In genomic region chr1:30778156-30778978, GRCh38 we compare ENCODE assay signal across 1 cellular context.
TF ChIP-seq lines count a peak whose summit lies in the region.

No MANE protein-coding gene starts in this region.

TF ChIP-seq in K562, 482 proteins besides CTCF, POLR2A, EP300 and RAD21 (continued from another document):
- TF ChIP-seq AFF4 (CRISPR knock-in tag; IDR thresholded peaks at IDR 0.05): 0 out of 2 replicates have a peak, but pooled peaks have one; percentile 45
- TF ChIP-seq ZNF282 (CRISPR knock-in tag; IDR thresholded peaks at IDR 0.05): no peak; the same call in 1 of the 2 replicates
- TF ChIP-seq HNRNPL (IDR thresholded peaks at IDR 0.05; ENCODE audit: low read depth, low read length): no peak
- no peak for TF ChIP-seq ZNF124 (CRISPR knock-in tag; IDR thresholded peaks at IDR 0.05)
- TF ChIP-seq IFI16 (CRISPR knock-in tag; IDR thresholded peaks at IDR 0.05): peak; percentile 83
- peak in 1 of 2 experiments; percentile 87; a peak in 2 of 4 replicates for TF ChIP-seq HDAC1 (IDR thresholded peaks at IDR 0.05)
- TF ChIP-seq MCM5 (IDR thresholded peaks at IDR 0.05; ENCODE audit: low read depth): no peak
- TF ChIP-seq ZSCAN29 (IDR thresholded peaks at IDR 0.05): peak; percentile 66; the same call in 1 of the 2 replicates
- TF ChIP-seq ZNF717 (CRISPR knock-in tag; IDR thresholded peaks at IDR 0.05): no peak
- no peak; the same call in 1 of the 2 replicates for TF ChIP-seq ZNF263 (CRISPR knock-in tag; IDR thresholded peaks at IDR 0.05; ENCODE audit: borderline replicate concordance)
- TF ChIP-seq ZFP30 (CRISPR knock-in tag; IDR thresholded peaks at IDR 0.05; ENCODE audit: borderline replicate concordance): 0 out of 2 replicates have a peak, but pooled peaks have one; percentile 31
- peak; percentile 98 for TF ChIP-seq POLR2H (tag; IDR thresholded peaks at IDR 0.05; ENCODE audit: low read depth)
- peak; percentile 89 for TF ChIP-seq RBM25 (IDR thresholded peaks at IDR 0.05; ENCODE audit: low read depth, low read length, severe bottlenecking)
- TF ChIP-seq SNRNP70 (optimal IDR thresholded peaks at IDR 0.05; ENCODE audit: low read depth, low read length): no peak
- TF ChIP-seq NR0B1 (IDR thresholded peaks at IDR 0.05; ENCODE audit: partially characterized antibody): no peak
- no peak for TF ChIP-seq MAFG (tag; conservative IDR thresholded peaks at IDR 0.05)
- 0 out of 2 replicates have a peak, but pooled peaks have one; percentile 59 for TF ChIP-seq ZNF785 (CRISPR knock-in tag; IDR thresholded peaks at IDR 0.05)
- TF ChIP-seq, protein P1, sequence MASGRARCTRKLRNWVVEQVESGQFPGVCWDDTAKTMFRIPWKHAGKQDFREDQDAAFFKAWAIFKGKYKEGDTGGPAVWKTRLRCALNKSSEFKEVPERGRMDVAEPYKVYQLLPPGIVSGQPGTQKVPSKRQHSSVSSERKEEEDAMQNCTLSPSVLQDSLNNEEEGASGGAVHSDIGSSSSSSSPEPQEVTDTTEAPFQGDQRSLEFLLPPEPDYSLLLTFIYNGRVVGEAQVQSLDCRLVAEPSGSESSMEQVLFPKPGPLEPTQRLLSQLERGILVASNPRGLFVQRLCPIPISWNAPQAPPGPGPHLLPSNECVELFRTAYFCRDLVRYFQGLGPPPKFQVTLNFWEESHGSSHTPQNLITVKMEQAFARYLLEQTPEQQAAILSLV (tag; IDR thresholded peaks at IDR 0.05): peak; percentile 17; the same call in 1 of the 2 replicates
- no peak for TF ChIP-seq NELFE (IDR thresholded peaks at IDR 0.05; ENCODE audit: insufficient read depth, insufficient read length)
- TF ChIP-seq E2F3 (CRISPR knock-in tag; IDR thresholded peaks at IDR 0.05): peak; percentile 91; the same call in 1 of the 2 replicates
- 0 out of 2 replicates have a peak, but pooled peaks have one; percentile 49 for TF ChIP-seq BCL6 (CRISPR knock-in tag; IDR thresholded peaks at IDR 0.05)
- TF ChIP-seq, protein P2, sequence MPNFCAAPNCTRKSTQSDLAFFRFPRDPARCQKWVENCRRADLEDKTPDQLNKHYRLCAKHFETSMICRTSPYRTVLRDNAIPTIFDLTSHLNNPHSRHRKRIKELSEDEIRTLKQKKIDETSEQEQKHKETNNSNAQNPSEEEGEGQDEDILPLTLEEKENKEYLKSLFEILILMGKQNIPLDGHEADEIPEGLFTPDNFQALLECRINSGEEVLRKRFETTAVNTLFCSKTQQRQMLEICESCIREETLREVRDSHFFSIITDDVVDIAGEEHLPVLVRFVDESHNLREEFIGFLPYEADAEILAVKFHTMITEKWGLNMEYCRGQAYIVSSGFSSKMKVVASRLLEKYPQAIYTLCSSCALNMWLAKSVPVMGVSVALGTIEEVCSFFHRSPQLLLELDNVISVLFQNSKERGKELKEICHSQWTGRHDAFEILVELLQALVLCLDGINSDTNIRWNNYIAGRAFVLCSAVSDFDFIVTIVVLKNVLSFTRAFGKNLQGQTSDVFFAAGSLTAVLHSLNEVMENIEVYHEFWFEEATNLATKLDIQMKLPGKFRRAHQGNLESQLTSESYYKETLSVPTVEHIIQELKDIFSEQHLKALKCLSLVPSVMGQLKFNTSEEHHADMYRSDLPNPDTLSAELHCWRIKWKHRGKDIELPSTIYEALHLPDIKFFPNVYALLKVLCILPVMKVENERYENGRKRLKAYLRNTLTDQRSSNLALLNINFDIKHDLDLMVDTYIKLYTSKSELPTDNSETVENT (CRISPR knock-in tag; IDR thresholded peaks at IDR 0.05): peak; percentile 52; the same call in 1 of the 2 replicates
- peak; percentile 75; the same call in 1 of the 2 replicates for TF ChIP-seq NR3C1 (CRISPR knock-in tag; IDR thresholded peaks at IDR 0.05)
- no peak for TF ChIP-seq ZBTB8A (IDR thresholded peaks at IDR 0.05; ENCODE audit: partially characterized antibody)
- no peak for TF ChIP-seq ZNF77 (CRISPR knock-in tag; IDR thresholded peaks at IDR 0.05)
- TF ChIP-seq HCFC1 (IDR thresholded peaks at IDR 0.05; ENCODE audit: low read depth, low read length): no peak
- TF ChIP-seq ZSCAN32 (CRISPR knock-in tag; IDR thresholded peaks at IDR 0.05): peak; percentile 43; the same call in 1 of the 2 replicates
- no peak for TF ChIP-seq MCM2 (IDR thresholded peaks at IDR 0.05; ENCODE audit: low read depth)
- TF ChIP-seq, protein P3, sequence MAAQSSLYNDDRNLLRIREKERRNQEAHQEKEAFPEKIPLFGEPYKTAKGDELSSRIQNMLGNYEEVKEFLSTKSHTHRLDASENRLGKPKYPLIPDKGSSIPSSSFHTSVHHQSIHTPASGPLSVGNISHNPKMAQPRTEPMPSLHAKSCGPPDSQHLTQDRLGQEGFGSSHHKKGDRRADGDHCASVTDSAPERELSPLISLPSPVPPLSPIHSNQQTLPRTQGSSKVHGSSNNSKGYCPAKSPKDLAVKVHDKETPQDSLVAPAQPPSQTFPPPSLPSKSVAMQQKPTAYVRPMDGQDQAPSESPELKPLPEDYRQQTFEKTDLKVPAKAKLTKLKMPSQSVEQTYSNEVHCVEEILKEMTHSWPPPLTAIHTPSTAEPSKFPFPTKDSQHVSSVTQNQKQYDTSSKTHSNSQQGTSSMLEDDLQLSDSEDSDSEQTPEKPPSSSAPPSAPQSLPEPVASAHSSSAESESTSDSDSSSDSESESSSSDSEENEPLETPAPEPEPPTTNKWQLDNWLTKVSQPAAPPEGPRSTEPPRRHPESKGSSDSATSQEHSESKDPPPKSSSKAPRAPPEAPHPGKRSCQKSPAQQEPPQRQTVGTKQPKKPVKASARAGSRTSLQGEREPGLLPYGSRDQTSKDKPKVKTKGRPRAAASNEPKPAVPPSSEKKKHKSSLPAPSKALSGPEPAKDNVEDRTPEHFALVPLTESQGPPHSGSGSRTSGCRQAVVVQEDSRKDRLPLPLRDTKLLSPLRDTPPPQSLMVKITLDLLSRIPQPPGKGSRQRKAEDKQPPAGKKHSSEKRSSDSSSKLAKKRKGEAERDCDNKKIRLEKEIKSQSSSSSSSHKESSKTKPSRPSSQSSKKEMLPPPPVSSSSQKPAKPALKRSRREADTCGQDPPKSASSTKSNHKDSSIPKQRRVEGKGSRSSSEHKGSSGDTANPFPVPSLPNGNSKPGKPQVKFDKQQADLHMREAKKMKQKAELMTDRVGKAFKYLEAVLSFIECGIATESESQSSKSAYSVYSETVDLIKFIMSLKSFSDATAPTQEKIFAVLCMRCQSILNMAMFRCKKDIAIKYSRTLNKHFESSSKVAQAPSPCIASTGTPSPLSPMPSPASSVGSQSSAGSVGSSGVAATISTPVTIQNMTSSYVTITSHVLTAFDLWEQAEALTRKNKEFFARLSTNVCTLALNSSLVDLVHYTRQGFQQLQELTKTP (IDR thresholded peaks at IDR 0.05; ENCODE audit: low read depth in 1 of 2, partially characterized antibody in 2 of 2): peak; percentile 73 to 93
- TF ChIP-seq, protein P4, sequence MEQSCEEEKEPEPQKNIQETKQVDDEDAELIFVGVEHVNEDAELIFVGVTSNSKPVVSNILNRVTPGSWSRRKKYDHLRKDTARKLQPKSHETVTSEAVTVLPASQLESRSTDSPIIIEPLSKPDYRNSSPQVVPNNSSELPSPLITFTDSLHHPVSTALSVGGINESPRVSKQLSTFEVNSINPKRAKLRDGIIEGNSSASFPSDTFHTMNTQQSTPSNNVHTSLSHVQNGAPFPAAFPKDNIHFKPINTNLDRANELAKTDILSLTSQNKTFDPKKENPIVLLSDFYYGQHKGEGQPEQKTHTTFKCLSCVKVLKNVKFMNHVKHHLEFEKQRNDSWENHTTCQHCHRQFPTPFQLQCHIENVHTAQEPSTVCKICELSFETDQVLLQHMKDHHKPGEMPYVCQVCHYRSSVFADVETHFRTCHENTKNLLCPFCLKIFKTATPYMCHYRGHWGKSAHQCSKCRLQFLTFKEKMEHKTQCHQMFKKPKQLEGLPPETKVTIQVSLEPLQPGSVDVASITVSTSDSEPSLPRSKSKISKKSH (CRISPR knock-in tag; IDR thresholded peaks at IDR 0.05): no peak
- no peak; the same call in 1 of the 2 replicates for TF ChIP-seq ZNF143 (CRISPR knock-in tag; IDR thresholded peaks at IDR 0.05)
- TF ChIP-seq NFE2 (IDR thresholded peaks at IDR 0.05; ENCODE audit: low read depth): no peak; the same call in 1 of the 2 replicates
- TF ChIP-seq ZNF217 (CRISPR knock-in tag; IDR thresholded peaks at IDR 0.05): peak; percentile 60; the same call in 1 of the 2 replicates
- no peak for TF ChIP-seq U2AF2 (optimal IDR thresholded peaks at IDR 0.05; ENCODE audit: low read depth, low read length)
TF ChIP-seq in K562: peak in this region for 283.
